ENCODE assay signal across 29 cellular contexts in the genomic region with DNA sequence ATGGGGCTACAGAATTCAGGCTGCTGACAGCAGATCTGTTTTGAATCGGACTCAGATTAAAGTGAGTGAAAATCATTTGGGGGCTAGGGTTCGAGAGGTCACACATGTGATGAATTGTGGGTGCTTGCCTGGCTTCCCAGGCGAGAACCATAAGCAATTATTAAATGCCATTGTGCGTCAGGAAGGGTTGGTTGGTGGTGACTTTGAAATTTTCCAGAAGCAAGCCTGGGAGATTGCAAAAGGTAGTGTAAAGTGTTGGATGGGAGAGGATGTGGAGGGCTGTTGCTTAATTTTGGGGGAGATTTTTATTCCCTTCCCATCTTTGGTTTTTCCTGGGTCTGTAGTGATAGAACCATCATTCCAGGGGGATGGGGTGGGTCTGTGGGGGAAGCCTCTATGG. TPM values are rescaled to one million over a fixed set of nuclear protein-coding genes. Genes with fewer than 3 reads are reported as not detected.
"Had no signal": no experiment of that assay in that cellular context is flagged by ENCODE, and none has a peak within 500 bp of the region (broad histone marks: within the 10 kb centered on the region; RNA-seq: fewer than 3 reads in every experiment).

No MANE protein-coding gene starts in this region.

- H3K27ac ChIP-seq: RWPE1, VCaP had no signal

- H3K4me1 Mint-ChIP-seq: activated CD4-positive, alpha-beta T cell treated with anti-CD3 and anti-CD28 coated beads, Interleukin-2, amount 10 ng/mL, durations not matched to agents 7 days and 5 days; activated naive CD8-positive, alpha-beta T cell treated with anti-CD3 and anti-CD28 coated beads, Interleukin-2, amount 50 U/mL, for 24 hours had no signal

- H3K4me3 ChIP-seq: MG63 had no signal

- H3K4me3 Mint-ChIP-seq: activated CD4-positive, alpha-beta memory T cell treated with anti-CD3 and anti-CD28 coated beads for 36 hours; activated CD4-positive, alpha-beta T cell treated with anti-CD3 and anti-CD28 coated beads, Interleukin-2, amount 10 ng/mL, durations not matched to agents 7 days and 5 days; activated naive CD8-positive, alpha-beta T cell treated with anti-CD3 and anti-CD28 coated beads, Interleukin-2, amount 50 U/mL, for 24 hours; activated T-cell treated with anti-CD3 and anti-CD28 coated beads, Interleukin-2, amount 50 U/mL, for 4 hours had no signal

- H3K27me3 Mint-ChIP-seq: activated CD4-positive, alpha-beta T cell treated with anti-CD3 and anti-CD28 coated beads, Interleukin-2, amount 10 ng/mL, durations not matched to agents 7 days and 5 days had no signal

- H3K27ac Mint-ChIP-seq: activated CD4-positive, alpha-beta memory T cell treated with anti-CD3 and anti-CD28 coated beads for 36 hours; activated CD4-positive, alpha-beta T cell treated with anti-CD3 and anti-CD28 coated beads, Interleukin-2, amount 10 ng/mL, durations not matched to agents 7 days and 5 days; activated naive CD8-positive, alpha-beta T cell treated with anti-CD3 and anti-CD28 coated beads, Interleukin-2, amount 50 U/mL, for 24 hours had no signal

- DNase-seq: activated CD4-positive, alpha-beta memory T cell treated with anti-CD3 and anti-CD28 coated beads for 36 hours; activated CD4-positive, alpha-beta T cell treated with anti-CD3 and anti-CD28 coated beads, Interleukin-2, amount 10 ng/mL, durations not matched to agents 7 days and 5 days; activated CD4-positive, CD25-positive, alpha-beta regulatory T cell; activated CD8-positive, alpha-beta memory T cell treated with anti-CD3 and anti-CD28 coated beads for 24 hours; activated effector memory CD4-positive, alpha-beta T cell treated with anti-CD3 and anti-CD28 coated beads, Interleukin-2, amount 50 U/mL, for 16 hours; activated naive CD4-positive, alpha-beta T cell treated with Interleukin-2 at 50 U/mL for 16 hours; activated naive CD8-positive, alpha-beta T cell treated with anti-CD3 and anti-CD28 coated beads, Interleukin-2, amount 50 U/mL, for 24 hours; activated T-cell treated with anti-CD3 and anti-CD28 coated beads, Interleukin-2, amount 50 U/mL, for 4 hours; amygdala; caudate nucleus; MG63; MV-4-11; NCI-H1092 treated with DMSO at 0.1 percent for 48 hours; NCI-H1417 treated with DMSO at 0.1 percent for 48 hours; NCI-H1694 treated with DMSO at 0.1 percent for 48 hours; NCI-H2029 treated with DMSO at 0.1 percent for 48 hours; NCI-H345; NCI-H510A; NCI-H526 treated with DMSO at 0.1 percent for 48 hours; NCI-H82; SHP77 treated with DMSO at 0.1 percent for 48 hours; T-helper 1 cell had no signal

- H3K9me3 Mint-ChIP-seq: activated CD4-positive, alpha-beta memory T cell treated with anti-CD3 and anti-CD28 coated beads for 36 hours; activated CD4-positive, alpha-beta T cell treated with anti-CD3 and anti-CD28 coated beads, Interleukin-2, amount 10 ng/mL, durations not matched to agents 7 days and 5 days; activated naive CD4-positive, alpha-beta T cell treated with anti-CD3 and anti-CD28 coated beads, Interleukin-2, amount 50 U/mL, for 72 hours; activated naive CD8-positive, alpha-beta T cell treated with anti-CD3 and anti-CD28 coated beads, Interleukin-2, amount 50 U/mL, for 24 hours; activated T-cell treated with anti-CD3 and anti-CD28 coated beads, Interleukin-2, amount 50 U/mL, for 4 hours had no signal

- H3K36me3 Mint-ChIP-seq: activated CD4-positive, alpha-beta memory T cell treated with anti-CD3 and anti-CD28 coated beads for 36 hours; activated naive CD4-positive, alpha-beta T cell treated with anti-CD3 and anti-CD28 coated beads, Interleukin-2, amount 50 U/mL, for 72 hours had no signal

- H3K9me3 ChIP-seq: MG63 had no signal

- H3K36me3 ChIP-seq: MG63 had no signal

- ATAC-seq: activated naive CD4-positive, alpha-beta T cell treated with anti-CD3 and anti-CD28 coated beads, Interleukin-2, amount 50 U/mL, for 72 hours; activated naive CD8-positive, alpha-beta T cell treated with anti-CD3 and anti-CD28 coated beads, Interleukin-2, amount 50 U/mL, for 24 hours; activated T-cell treated with anti-CD3 and anti-CD28 coated beads, Interleukin-2, amount 50 U/mL, for 4 hours; Panc1 had no signal

- FAIRE-seq: astrocyte had no signal

- H3K27me3 ChIP-seq: MG63 had no signal

RNA-seq across cellular contexts. Expression of gene LRMDA, which starts 34.6 kb away (rescaled TPM):
- total RNA-seq: activated CD4-positive, alpha-beta memory T cell treated with anti-CD3 and anti-CD28 coated beads for 36 hours; activated CD4-positive, alpha-beta T cell treated with anti-CD3 and anti-CD28 coated beads, Interleukin-2, amount 10 ng/mL, durations not matched to agents 7 days and 5 days; activated naive CD4-positive, alpha-beta T cell treated with anti-CD3 and anti-CD28 coated beads, Interleukin-2, amount 50 U/mL, for 72 hours; activated T-cell treated with anti-CD3 and anti-CD28 coated beads, Interleukin-2, amount 50 U/mL, for 4 hours; OCI-LY7; T-helper 2 cell treated with Interferon-gamma antibody and Interleukin-4, amounts not matched to agents 100 ng/mL and 5 ng/mL, for 36 hours had no signal
